8 cellular contexts compared by ENCODE assay signal in genomic region chr17:18183334-18184142, GRCh38.
A peak's percentile ranks its signal among the peaks of the same experiment; 100 is the strongest.
DNase-seq lines count a peak whose midpoint lies in the region; ATAC-seq lines count a peak whose summit lies in the region.

Gene ALKBH5, plus strand, starts transcription at chr17:18183828. Its CDS starts 416 bp downstream, at chr17:18184244.

- ATAC-seq in GM19372 (IDR thresholded peaks at IDR 0.05; ENCODE audit: low read depth, unreplicated experiment) (peak; percentile 71), HG03558 (IDR thresholded peaks at IDR 0.05; ENCODE audit: extremely low read depth, unreplicated experiment) (peak; percentile 61)

- DNase-seq in CD1c-positive myeloid dendritic cell (ENCODE audit: extremely low spot score) = peak; percentile 99
- peak; percentile 100 for DNase-seq in NCI-H748 (lab: John Stamatoyannopoulos, UW; ENCODE audit: unreplicated experiment)
- peak; percentile 97 for DNase-seq in activated CD4-positive, alpha-beta T cell treated with anti-CD3 and anti-CD28 coated beads, Interleukin-2, amount 50 U/mL, for 1 hour
- DNase-seq in dedifferentiated amniotic fluid mesenchymal stem cell (ENCODE audit: extremely low spot score) = peak; percentile 99
- DNase-seq in left kidney (ENCODE audit: low read depth, low spot score) = peak; percentile 100
- DNase-seq in stimulated activated CD4-positive, alpha-beta T cell treated with anti-CD3 and anti-CD28 coated beads, Interleukin-2, amount 100 ng/mL, for 24 hours = peak; percentile 97

Comparison
In these comparisons a context has a peak if more than half of its experiments do, and no peak if none do; other contexts are left out.
1. Peak in every context shown above with its lines: DNase-seq and ATAC-seq.